23 cellular contexts compared by ENCODE assay signal in the genomic region with DNA sequence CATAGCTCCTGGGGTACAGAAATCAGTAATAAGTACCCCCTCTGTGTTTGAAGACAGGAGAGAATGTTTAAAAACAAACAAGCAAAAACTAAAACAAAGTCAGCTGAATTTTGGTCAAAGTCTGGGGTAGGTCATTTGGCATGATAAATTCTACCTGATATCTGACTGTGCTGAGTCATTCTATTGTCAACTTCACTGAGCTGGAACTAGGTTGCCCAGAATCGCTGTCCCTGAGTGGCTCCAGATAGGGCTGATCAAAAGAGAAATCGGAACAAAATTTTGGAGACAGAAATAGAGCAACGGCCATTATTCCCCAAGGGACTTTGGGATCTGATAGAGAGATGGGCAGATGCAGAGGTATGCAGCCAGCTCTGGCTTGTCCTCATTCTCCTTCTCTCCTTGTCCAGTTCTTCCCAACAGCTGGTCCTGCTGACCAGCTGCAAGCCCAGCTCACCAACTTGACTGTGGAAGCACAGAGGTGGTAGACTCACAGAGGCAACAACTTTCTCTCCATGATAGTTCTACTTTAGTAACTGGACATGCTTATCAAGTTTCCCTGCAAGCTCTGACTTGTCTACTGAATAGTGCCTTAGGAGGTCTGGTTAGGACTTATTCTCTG. TPM values are rescaled to one million over a fixed set of nuclear protein-coding genes. Genes with fewer than 3 reads are reported as not detected.
DNase-seq lines count a peak whose midpoint lies in the region; ATAC-seq and TF ChIP-seq lines count a peak whose summit lies in the region.
"Had no signal": no experiment of that assay in that cellular context is flagged by ENCODE, and none has a peak within 500 bp of the region (broad histone marks: within the 10 kb centered on the region; RNA-seq: fewer than 3 reads in every experiment).

No MANE protein-coding gene starts in this region.

- TF ChIP-seq CTCF in BE2C (IDR thresholded peaks at IDR 0.05; ENCODE audit: low read depth, low read length) (no peak), GM23338 (conservative IDR thresholded peaks at IDR 0.05; ENCODE audit: low read depth in 2 of 2) (no peak), OCI-LY3 (IDR thresholded peaks at IDR 0.05; ENCODE audit: low read depth, low read length) (no peak)

- H3K36me3 ChIP-seq in BE2C = no peaks in the 10 kb centered on the region
- H3K36me3 ChIP-seq in GM23338 (ENCODE audit: insufficient read depth) = no peaks in the 10 kb centered on the region
- H3K36me3 ChIP-seq in OCI-LY3 (replicated peaks; ENCODE audit: low read depth, low read length) = peaks cover 19% of the 10 kb centered on the region
- H3K36me3 ChIP-seq: brain microvascular endothelial cell, neural progenitor cell, upper lobe of left lung, WERI-Rb-1 had no signal

- H3K27ac Mint-ChIP-seq in GM23338 = peak overlapping the region; percentile 62
- H3K27ac Mint-ChIP-seq: activated CD8-positive, alpha-beta T cell treated with anti-CD3 and anti-CD28 coated beads, Interleukin-2, amount 10 ng/mL, durations not matched to agents 7 days and 5 days; activated naive CD8-positive, alpha-beta T cell treated with anti-CD3 and anti-CD28 coated beads for 36 hours; dendritic cell treated with granulocyte-macrophage colony-stimulating factor and Interleukin-4, amounts not matched to agents 40 ng/mL and 50 ng/mL, for 4 days; neural progenitor cell; T-helper 1 cell treated with Interleukin-12 subunit alpha and Interleukin-12 subunit beta and Interleukin-4 antibody, amounts not matched to agents 30 μg/mL and 1 μg/mL, for 36 hours had no signal

- H2AFZ ChIP-seq in GM23338 (peak overlapping the region; percentile 90), OCI-LY3 (ENCODE audit: low read depth, low read length) (no peak overlapping the region)
- H2AFZ ChIP-seq: neural progenitor cell had no signal

- H4K20me1 ChIP-seq in GM23338 (replicated peaks; ENCODE audit: insufficient read depth) (no peaks in the 10 kb centered on the region), OCI-LY3 (ENCODE audit: insufficient read depth, low read length) (no peaks in the 10 kb centered on the region)

- ATAC-seq in GM23338 = no peak
- ATAC-seq in left lobe of liver = peak; percentile 92
- no peak for ATAC-seq in GM19023 (IDR thresholded peaks at IDR 0.05; ENCODE audit: unreplicated experiment)
- ATAC-seq: activated CD8-positive, alpha-beta T cell treated with anti-CD3 and anti-CD28 coated beads, Interleukin-2, amount 10 ng/mL, durations not matched to agents 7 days and 5 days had no signal

- DNase-seq in BE2C (peak; percentile 13), GM23338 (ENCODE audit: low spot score) (no peak), left lobe of liver (ENCODE audit: low spot score) (peak; percentile 54), SW480 (ENCODE audit: low spot score) (no peak), anterior cingulate cortex (lab: John Stamatoyannopoulos, UW) (no peak)
- DNase-seq in stimulated activated CD4-positive, alpha-beta T cell treated with anti-CD3 and anti-CD28 coated beads, Interleukin-2, amount 100 ng/mL, for 24 hours = no peak
- DNase-seq: activated CD8-positive, alpha-beta T cell treated with anti-CD3 and anti-CD28 coated beads, Interleukin-2, amount 10 ng/mL, durations not matched to agents 7 days and 5 days; activated naive CD8-positive, alpha-beta T cell treated with anti-CD3 and anti-CD28 coated beads for 36 hours; activated T-cell treated with anti-CD3 and anti-CD28 coated beads, Interleukin-2, amount 50 U/mL, for 48 hours; brain microvascular endothelial cell; DMS79; erythroblast; NCI-H2029 treated with DMSO at 0.1 percent for 48 hours; NCI-H510A treated with DMSO at 0.1 percent for 48 hours; retina; stimulated activated naive CD4-positive, alpha-beta T cell treated with Interleukin-2 at 50 U/mL for 16 hours; upper lobe of left lung; WERI-Rb-1 had no signal

- peaks cover 3% of the 10 kb centered on the region; the same call in 1 of the 3 replicates for H3K4me1 Mint-ChIP-seq in GM23338
- H3K4me1 Mint-ChIP-seq: neural progenitor cell had no signal

- H3K9me3 ChIP-seq in BE2C (no peaks in the 10 kb centered on the region), OCI-LY3 (ENCODE audit: insufficient read depth, low read length) (peaks cover 17% of the 10 kb centered on the region)
- H3K9me3 ChIP-seq: upper lobe of left lung had no signal

- H3K4me3 ChIP-seq in BE2C (ENCODE audit: low read depth, low read length) = no peak overlapping the region; the same call in 1 of the 2 replicates
- H3K4me3 ChIP-seq in GM23338 = no peak overlapping the region
- no peak overlapping the region for H3K4me3 ChIP-seq in OCI-LY3 (ENCODE audit: low read length)
- H3K4me3 ChIP-seq: neural progenitor cell, upper lobe of left lung had no signal

- H3K79me2 ChIP-seq in GM23338 (replicated peaks; ENCODE audit: insufficient read depth) (no peaks in the 10 kb centered on the region), OCI-LY3 (ENCODE audit: low read length) (no peaks in the 10 kb centered on the region)

- peaks cover 6% of the 10 kb centered on the region for H3K9me3 Mint-ChIP-seq in GM23338
- H3K9me3 Mint-ChIP-seq: activated naive CD8-positive, alpha-beta T cell treated with anti-CD3 and anti-CD28 coated beads for 36 hours; dendritic cell treated with granulocyte-macrophage colony-stimulating factor and Interleukin-4, amounts not matched to agents 40 ng/mL and 50 ng/mL, for 4 days; T-helper 1 cell treated with Interleukin-12 subunit alpha and Interleukin-12 subunit beta and Interleukin-4 antibody, amounts not matched to agents 30 μg/mL and 1 μg/mL, for 36 hours had no signal

- H3K9me2 ChIP-seq in GM23338 (ENCODE audit: insufficient read depth) = peaks cover 19% of the 10 kb centered on the region

- peaks cover 4% of the 10 kb centered on the region for H3K27me3 Mint-ChIP-seq in GM23338 (ENCODE audit: insufficient read depth, low read depth, poor library complexity)
- H3K27me3 Mint-ChIP-seq: dendritic cell treated with granulocyte-macrophage colony-stimulating factor and Interleukin-4, amounts not matched to agents 40 ng/mL and 50 ng/mL, for 4 days had no signal

- no peak overlapping the region for H3K27ac ChIP-seq in GM23338 (ENCODE audit: low read depth)
- no peak overlapping the region for H3K27ac ChIP-seq in OCI-LY3 (ENCODE audit: low read length)
- H3K27ac ChIP-seq: brain microvascular endothelial cell, neural progenitor cell, upper lobe of left lung, WERI-Rb-1 had no signal

- no peak overlapping the region for H3K9ac ChIP-seq in OCI-LY3 (ENCODE audit: low read length)
- H3K9ac ChIP-seq: neural progenitor cell had no signal

- H3K27me3 ChIP-seq in BE2C (no peaks in the 10 kb centered on the region), GM23338 (ENCODE audit: insufficient read depth) (no peaks in the 10 kb centered on the region), OCI-LY3 (ENCODE audit: low read depth, low read length) (no peaks in the 10 kb centered on the region)
- H3K27me3 ChIP-seq: brain microvascular endothelial cell, neural progenitor cell, upper lobe of left lung had no signal

- no peak overlapping the region for H3K4me2 ChIP-seq in GM23338
- peak overlapping the region; percentile 25 for H3K4me2 ChIP-seq in OCI-LY3 (ENCODE audit: low read length)
- H3K4me2 ChIP-seq: neural progenitor cell had no signal

- H3F3A ChIP-seq in GM23338 (replicated peaks; ENCODE audit: low read depth) = no peaks in the 10 kb centered on the region

- H3K36me3 Mint-ChIP-seq in GM23338 (ENCODE audit: low read depth) = no peaks in the 10 kb centered on the region; the same call in 2 of the 3 replicates
- H3K36me3 Mint-ChIP-seq: activated naive CD8-positive, alpha-beta T cell treated with anti-CD3 and anti-CD28 coated beads for 36 hours; neural progenitor cell had no signal

- H3K4me1 ChIP-seq in BE2C = peaks cover 26% of the 10 kb centered on the region
- H3K4me1 ChIP-seq in GM23338 (ENCODE audit: insufficient read depth) = no peaks in the 10 kb centered on the region
- H3K4me1 ChIP-seq in OCI-LY3 (ENCODE audit: low read length) = peaks cover 65% of the 10 kb centered on the region
- H3K4me1 ChIP-seq: neural progenitor cell, upper lobe of left lung had no signal

- H3K4me3 Mint-ChIP-seq in GM23338 = no peak overlapping the region
- H3K4me3 Mint-ChIP-seq: activated CD8-positive, alpha-beta T cell treated with anti-CD3 and anti-CD28 coated beads, Interleukin-2, amount 10 ng/mL, durations not matched to agents 7 days and 5 days; activated naive CD8-positive, alpha-beta T cell treated with anti-CD3 and anti-CD28 coated beads for 36 hours; dendritic cell treated with granulocyte-macrophage colony-stimulating factor and Interleukin-4, amounts not matched to agents 40 ng/mL and 50 ng/mL, for 4 days; neural progenitor cell; T-helper 1 cell treated with Interleukin-12 subunit alpha and Interleukin-12 subunit beta and Interleukin-4 antibody, amounts not matched to agents 30 μg/mL and 1 μg/mL, for 36 hours had no signal

TF ChIP-seq in GM23338, 12 proteins besides CTCF, POLR2A, EP300 and RAD21 (continues in another document):
- TF ChIP-seq STAT1 (IDR thresholded peaks at IDR 0.05; ENCODE audit: unreplicated experiment) (no peak), POLR2AphosphoS5 (IDR thresholded peaks at IDR 0.05; ENCODE audit: low read depth) (no peak), EZH2phosphoT487 (IDR thresholded peaks at IDR 0.05; ENCODE audit: unreplicated experiment) (no peak)

RNA-seq across cellular contexts. Expression of a gene that starts 57.3 kb away (rescaled TPM):
- 5.6 TPM for polyA plus RNA-seq in BE2C (2012; ENCODE audit: insufficient read depth, insufficient read length, low read depth)
- 1.8 and 1.9 TPM in 2 replicates for total RNA-seq in GM23338 (2014; rRNA removed; shearing (Covaris generic))
- 1.5 TPM in 2 replicates for polyA plus RNA-seq in GM23338 (2016; fragmentation: Nextera tagmentation; extraction: Ambion mirVana)
- 12.7 TPM for total RNA-seq in left lobe of liver
- total RNA-seq: activated CD8-positive, alpha-beta T cell treated with anti-CD3 and anti-CD28 coated beads, Interleukin-2, amount 10 ng/mL, durations not matched to agents 7 days and 5 days; activated naive CD8-positive, alpha-beta T cell treated with anti-CD3 and anti-CD28 coated beads for 36 hours had no signal

Comparison
In these comparisons a context has a peak if more than half of its experiments do, and no peak if none do; other contexts are left out.
1. DNase-seq: peak in BE2C (single experiment) and left lobe of liver (single experiment); none in GM23338 (single experiment), stimulated activated CD4-positive, alpha-beta T cell treated with anti-CD3 and anti-CD28 coated beads, Interleukin-2, amount 100 ng/mL, for 24 hours (0 of 2), SW480 (single experiment) and anterior cingulate cortex (0 of 58).